In genomic region chr2:15708865-15709820, GRCh38 we compare ENCODE assay signal across 14 cellular contexts.
"Had no signal": no experiment of that assay in that cellular context is flagged by ENCODE, and none has a peak within 500 bp of the region (broad histone marks: within the 10 kb centered on the region; RNA-seq: fewer than 3 reads in every experiment).

No MANE protein-coding gene starts in this region.

- H3K27me3 Mint-ChIP-seq: dendritic cell treated with granulocyte-macrophage colony-stimulating factor and Interleukin-4, amounts not matched to agents 40 ng/mL and 50 ng/mL, for 4 days had no signal

- H3K27me3 ChIP-seq: esophagus squamous epithelium, foreskin keratinocyte had no signal

- H3K9me3 Mint-ChIP-seq: activated naive CD4-positive, alpha-beta T cell treated with anti-CD3 and anti-CD28 coated beads, Interleukin-2, amount 50 U/mL, for 24 hours; dendritic cell treated with granulocyte-macrophage colony-stimulating factor and Interleukin-4, amounts not matched to agents 40 ng/mL and 50 ng/mL, for 4 days; natural killer cell; stimulated activated memory B cell treated with anti-CD40 and anti-IgM and Interleukin-4, amounts not matched to agents 10 μg/mL and 1 μg/mL and 100 μg/mL, for 72 hours had no signal

- H3K4me1 ChIP-seq: foreskin keratinocyte had no signal

- H3K27ac ChIP-seq: foreskin keratinocyte had no signal

- H3K9me3 ChIP-seq: esophagus squamous epithelium had no signal

- H3K4me3 ChIP-seq: esophagus squamous epithelium had no signal

- H3K4me1 Mint-ChIP-seq: activated naive CD4-positive, alpha-beta T cell treated with anti-CD3 and anti-CD28 coated beads, Interleukin-2, amount 50 U/mL, for 24 hours; natural killer cell; stimulated activated memory B cell treated with anti-CD40 and anti-IgM and Interleukin-4, amounts not matched to agents 10 μg/mL and 1 μg/mL and 100 μg/mL, for 72 hours had no signal

- H3K27ac Mint-ChIP-seq: activated naive CD4-positive, alpha-beta T cell treated with anti-CD3 and anti-CD28 coated beads, Interleukin-2, amount 50 U/mL, for 24 hours; dendritic cell treated with granulocyte-macrophage colony-stimulating factor and Interleukin-4, amounts not matched to agents 40 ng/mL and 50 ng/mL, for 4 days; natural killer cell; stimulated activated memory B cell treated with anti-CD40 and anti-IgM and Interleukin-4, amounts not matched to agents 10 μg/mL and 1 μg/mL and 100 μg/mL, for 72 hours had no signal

- H3K36me3 Mint-ChIP-seq: activated naive CD4-positive, alpha-beta T cell treated with anti-CD3 and anti-CD28 coated beads, Interleukin-2, amount 50 U/mL, for 24 hours; brain; natural killer cell; stimulated activated memory B cell treated with anti-CD40 and anti-IgM and Interleukin-4, amounts not matched to agents 10 μg/mL and 1 μg/mL and 100 μg/mL, for 72 hours had no signal

- H3K4me3 Mint-ChIP-seq: activated naive CD4-positive, alpha-beta T cell treated with anti-CD3 and anti-CD28 coated beads, Interleukin-2, amount 50 U/mL, for 24 hours; brain; dendritic cell treated with granulocyte-macrophage colony-stimulating factor and Interleukin-4, amounts not matched to agents 40 ng/mL and 50 ng/mL, for 4 days; natural killer cell; stimulated activated memory B cell treated with anti-CD40 and anti-IgM and Interleukin-4, amounts not matched to agents 10 μg/mL and 1 μg/mL and 100 μg/mL, for 72 hours had no signal

- ATAC-seq: foreskin keratinocyte; natural killer cell; stimulated activated memory B cell treated with anti-CD40 and anti-IgM and Interleukin-4, amounts not matched to agents 10 μg/mL and 1 μg/mL and 100 μg/mL, for 72 hours had no signal

- DNase-seq: activated effector memory CD4-positive, alpha-beta T cell treated with Interleukin-2 at 50 U/mL for 16 hours; activated T-cell treated with anti-CD3 and anti-CD28 coated beads, Interleukin-2, amount 50 U/mL, for 1 hour; esophagus squamous epithelium; foreskin keratinocyte; mammary epithelial cell; natural killer cell; small intestine; substantia nigra; T-helper 2 cell; trophoblast cell had no signal

- H3K36me3 ChIP-seq: esophagus squamous epithelium had no signal
